ENCODE assay signal across 1 cellular context in genomic region chr12:32135967-32136366, GRCh38.
A peak's percentile ranks its signal among the peaks of the same experiment; 100 is the strongest.
TF ChIP-seq lines count a peak whose summit lies in the region.

No MANE protein-coding gene starts in this region.

TF ChIP-seq in HepG2, 621 proteins besides CTCF, POLR2A, EP300 and RAD21 (continued from another document and continues in another):
- TF ChIP-seq IKZF4 (CRISPR knock-in tag; IDR thresholded peaks at IDR 0.05; ENCODE audit: borderline replicate concordance, low read depth, not compliant biosample characterization) (no peak), ZNF615 (CRISPR knock-in tag; IDR thresholded peaks at IDR 0.05; ENCODE audit: borderline replicate concordance) (no peak), THAP8 (CRISPR knock-in tag; IDR thresholded peaks at IDR 0.05; ENCODE audit: borderline replicate concordance) (no peak), ZNF614 (CRISPR knock-in tag; IDR thresholded peaks at IDR 0.05; ENCODE audit: borderline replicate concordance) (no peak), TMF1 (CRISPR knock-in tag; IDR thresholded peaks at IDR 0.05; ENCODE audit: low read depth) (no peak), ARNTL (CRISPR knock-in tag; IDR thresholded peaks at IDR 0.05) (no peak), ZFY (CRISPR knock-in tag; IDR thresholded peaks at IDR 0.05) (no peak), TAF15 (IDR thresholded peaks at IDR 0.05; ENCODE audit: low read depth, low read length, poor library complexity, severe bottlenecking) (no peak), POLR2AphosphoS2 (IDR thresholded peaks at IDR 0.05; ENCODE audit: low read depth, low read length) (no peak), ZKSCAN1 (IDR thresholded peaks at IDR 0.05; ENCODE audit: low read length) (no peak), ZUFSP (CRISPR knock-in tag; IDR thresholded peaks at IDR 0.05; ENCODE audit: borderline replicate concordance) (no peak), NFAT5 (CRISPR knock-in tag; IDR thresholded peaks at IDR 0.05) (no peak), CCDC6 (CRISPR knock-in tag; IDR thresholded peaks at IDR 0.05) (no peak), MYNN (CRISPR knock-in tag; IDR thresholded peaks at IDR 0.05; ENCODE audit: low read depth) (no peak), ZFX (CRISPR knock-in tag; IDR thresholded peaks at IDR 0.05; ENCODE audit: low read depth) (no peak), ZNF251 (CRISPR knock-in tag; IDR thresholded peaks at IDR 0.05) (no peak), TARDBP (CRISPR knock-in tag; IDR thresholded peaks at IDR 0.05) (no peak), ZBTB7B (CRISPR knock-in tag; IDR thresholded peaks at IDR 0.05) (no peak), ZNF430 (CRISPR knock-in tag; IDR thresholded peaks at IDR 0.05) (no peak), ONECUT2 (CRISPR knock-in tag; IDR thresholded peaks at IDR 0.05) (peak; percentile 95), BRCA1 (CRISPR knock-in tag; IDR thresholded peaks at IDR 0.05) (no peak), TOPORS (CRISPR knock-in tag; IDR thresholded peaks at IDR 0.05) (no peak), TFE3 (CRISPR knock-in tag; IDR thresholded peaks at IDR 0.05) (no peak), MTF1 (CRISPR knock-in tag; IDR thresholded peaks at IDR 0.05) (no peak), NFYB (CRISPR knock-in tag; IDR thresholded peaks at IDR 0.05) (no peak), SOX5 (CRISPR knock-in tag; IDR thresholded peaks at IDR 0.05; ENCODE audit: borderline replicate concordance) (peak; percentile 24; the same call in 1 of the 2 replicates), FOXA1 (IDR thresholded peaks at IDR 0.05) (no peak), FOXA1 (CRISPR knock-in tag; IDR thresholded peaks at IDR 0.05) (0 out of 2 replicates have a peak, but pooled peaks have one; percentile 4), ZNF746 (CRISPR knock-in tag; IDR thresholded peaks at IDR 0.05) (no peak), ZNF891 (CRISPR knock-in tag; IDR thresholded peaks at IDR 0.05) (no peak), AHR (CRISPR knock-in tag; IDR thresholded peaks at IDR 0.05) (no peak), ZNF224 (CRISPR knock-in tag; IDR thresholded peaks at IDR 0.05) (no peak), CHD2 (IDR thresholded peaks at IDR 0.05; ENCODE audit: low read depth, low read length) (no peak), TAF1 (CRISPR knock-in tag; IDR thresholded peaks at IDR 0.05) (no peak), HOXA5 (CRISPR knock-in tag; IDR thresholded peaks at IDR 0.05) (no peak), NRL (CRISPR knock-in tag; IDR thresholded peaks at IDR 0.05; ENCODE audit: borderline replicate concordance) (no peak), ZFP1 (CRISPR knock-in tag; IDR thresholded peaks at IDR 0.05) (no peak)
- TF ChIP-seq, protein P1, sequence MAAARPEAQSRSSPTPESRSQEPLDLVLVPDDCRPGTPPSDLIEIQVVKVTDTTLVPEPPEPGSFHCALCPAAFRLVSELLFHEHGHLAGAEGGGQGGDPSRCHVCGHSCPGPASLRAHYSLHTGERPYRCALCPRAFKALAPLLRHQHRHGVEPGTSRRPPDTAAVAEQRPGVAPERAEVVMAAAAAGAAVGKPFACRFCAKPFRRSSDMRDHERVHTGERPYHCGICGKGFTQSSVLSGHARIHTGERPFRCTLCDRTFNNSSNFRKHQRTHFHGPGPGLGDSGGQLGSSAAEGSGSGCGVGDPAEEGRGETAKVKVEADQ (CRISPR knock-in tag; IDR thresholded peaks at IDR 0.05; ENCODE audit: borderline replicate concordance), result no peak
- TF ChIP-seq, protein P2, sequence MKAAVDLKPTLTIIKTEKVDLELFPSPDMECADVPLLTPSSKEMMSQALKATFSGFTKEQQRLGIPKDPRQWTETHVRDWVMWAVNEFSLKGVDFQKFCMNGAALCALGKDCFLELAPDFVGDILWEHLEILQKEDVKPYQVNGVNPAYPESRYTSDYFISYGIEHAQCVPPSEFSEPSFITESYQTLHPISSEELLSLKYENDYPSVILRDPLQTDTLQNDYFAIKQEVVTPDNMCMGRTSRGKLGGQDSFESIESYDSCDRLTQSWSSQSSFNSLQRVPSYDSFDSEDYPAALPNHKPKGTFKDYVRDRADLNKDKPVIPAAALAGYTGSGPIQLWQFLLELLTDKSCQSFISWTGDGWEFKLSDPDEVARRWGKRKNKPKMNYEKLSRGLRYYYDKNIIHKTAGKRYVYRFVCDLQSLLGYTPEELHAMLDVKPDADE (CRISPR knock-in tag; IDR thresholded peaks at IDR 0.05), result no peak
- TF ChIP-seq, protein P3, sequence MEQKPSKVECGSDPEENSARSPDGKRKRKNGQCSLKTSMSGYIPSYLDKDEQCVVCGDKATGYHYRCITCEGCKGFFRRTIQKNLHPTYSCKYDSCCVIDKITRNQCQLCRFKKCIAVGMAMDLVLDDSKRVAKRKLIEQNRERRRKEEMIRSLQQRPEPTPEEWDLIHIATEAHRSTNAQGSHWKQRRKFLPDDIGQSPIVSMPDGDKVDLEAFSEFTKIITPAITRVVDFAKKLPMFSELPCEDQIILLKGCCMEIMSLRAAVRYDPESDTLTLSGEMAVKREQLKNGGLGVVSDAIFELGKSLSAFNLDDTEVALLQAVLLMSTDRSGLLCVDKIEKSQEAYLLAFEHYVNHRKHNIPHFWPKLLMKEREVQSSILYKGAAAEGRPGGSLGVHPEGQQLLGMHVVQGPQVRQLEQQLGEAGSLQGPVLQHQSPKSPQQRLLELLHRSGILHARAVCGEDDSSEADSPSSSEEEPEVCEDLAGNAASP (CRISPR knock-in tag; IDR thresholded peaks at IDR 0.05; ENCODE audit: borderline replicate concordance), result no peak
- TF ChIP-seq, protein P4, sequence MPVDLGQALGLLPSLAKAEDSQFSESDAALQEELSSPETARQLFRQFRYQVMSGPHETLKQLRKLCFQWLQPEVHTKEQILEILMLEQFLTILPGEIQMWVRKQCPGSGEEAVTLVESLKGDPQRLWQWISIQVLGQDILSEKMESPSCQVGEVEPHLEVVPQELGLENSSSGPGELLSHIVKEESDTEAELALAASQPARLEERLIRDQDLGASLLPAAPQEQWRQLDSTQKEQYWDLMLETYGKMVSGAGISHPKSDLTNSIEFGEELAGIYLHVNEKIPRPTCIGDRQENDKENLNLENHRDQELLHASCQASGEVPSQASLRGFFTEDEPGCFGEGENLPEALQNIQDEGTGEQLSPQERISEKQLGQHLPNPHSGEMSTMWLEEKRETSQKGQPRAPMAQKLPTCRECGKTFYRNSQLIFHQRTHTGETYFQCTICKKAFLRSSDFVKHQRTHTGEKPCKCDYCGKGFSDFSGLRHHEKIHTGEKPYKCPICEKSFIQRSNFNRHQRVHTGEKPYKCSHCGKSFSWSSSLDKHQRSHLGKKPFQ (CRISPR knock-in tag; IDR thresholded peaks at IDR 0.05; ENCODE audit: insufficient replicate concordance), result no peak
- TF ChIP-seq, protein P5, sequence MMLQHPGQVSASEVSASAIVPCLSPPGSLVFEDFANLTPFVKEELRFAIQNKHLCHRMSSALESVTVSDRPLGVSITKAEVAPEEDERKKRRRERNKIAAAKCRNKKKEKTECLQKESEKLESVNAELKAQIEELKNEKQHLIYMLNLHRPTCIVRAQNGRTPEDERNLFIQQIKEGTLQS (CRISPR knock-in tag; IDR thresholded peaks at IDR 0.05), result no peak
- TF ChIP-seq, protein P6, sequence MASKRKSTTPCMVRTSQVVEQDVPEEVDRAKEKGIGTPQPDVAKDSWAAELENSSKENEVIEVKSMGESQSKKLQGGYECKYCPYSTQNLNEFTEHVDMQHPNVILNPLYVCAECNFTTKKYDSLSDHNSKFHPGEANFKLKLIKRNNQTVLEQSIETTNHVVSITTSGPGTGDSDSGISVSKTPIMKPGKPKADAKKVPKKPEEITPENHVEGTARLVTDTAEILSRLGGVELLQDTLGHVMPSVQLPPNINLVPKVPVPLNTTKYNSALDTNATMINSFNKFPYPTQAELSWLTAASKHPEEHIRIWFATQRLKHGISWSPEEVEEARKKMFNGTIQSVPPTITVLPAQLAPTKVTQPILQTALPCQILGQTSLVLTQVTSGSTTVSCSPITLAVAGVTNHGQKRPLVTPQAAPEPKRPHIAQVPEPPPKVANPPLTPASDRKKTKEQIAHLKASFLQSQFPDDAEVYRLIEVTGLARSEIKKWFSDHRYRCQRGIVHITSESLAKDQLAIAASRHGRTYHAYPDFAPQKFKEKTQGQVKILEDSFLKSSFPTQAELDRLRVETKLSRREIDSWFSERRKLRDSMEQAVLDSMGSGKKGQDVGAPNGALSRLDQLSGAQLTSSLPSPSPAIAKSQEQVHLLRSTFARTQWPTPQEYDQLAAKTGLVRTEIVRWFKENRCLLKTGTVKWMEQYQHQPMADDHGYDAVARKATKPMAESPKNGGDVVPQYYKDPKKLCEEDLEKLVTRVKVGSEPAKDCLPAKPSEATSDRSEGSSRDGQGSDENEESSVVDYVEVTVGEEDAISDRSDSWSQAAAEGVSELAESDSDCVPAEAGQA (IDR thresholded peaks at IDR 0.05; ENCODE audit: low read depth), result no peak
- TF ChIP-seq, protein P6 (CRISPR knock-in tag; IDR thresholded peaks at IDR 0.05; ENCODE audit: borderline replicate concordance), result no peak
